In genomic region chr6:89985744-89986493, GRCh38 we compare ENCODE assay signal across 10 cellular contexts.
A peak's percentile ranks its signal among the peaks of the same experiment; 100 is the strongest.
DNase-seq lines count a peak whose midpoint lies in the region; ATAC-seq, FAIRE-seq and TF ChIP-seq lines count a peak whose summit lies in the region.
"Had no signal": no experiment of that assay in that cellular context is flagged by ENCODE, and none has a peak within 500 bp of the region (broad histone marks: within the 10 kb centered on the region; RNA-seq: fewer than 3 reads in every experiment).

No MANE protein-coding gene starts in this region.

- H3K9me3 ChIP-seq in lung (ENCODE audit: control insufficient read depth in 2 of 2, insufficient read depth in 1 of 2, low read length in 1 of 2) = no peaks in the 10 kb centered on the region
- H3K9me3 ChIP-seq in aorta (ENCODE audit: control insufficient read depth, low read length) = peaks cover 1% of the 10 kb centered on the region

- no peaks in the 10 kb centered on the region for H3K36me3 ChIP-seq in bronchial epithelial cell (ENCODE audit: control insufficient read depth, insufficient read depth, low read length)
- no peaks in the 10 kb centered on the region for H3K36me3 ChIP-seq in lung (ENCODE audit: control insufficient read depth in 2 of 2, insufficient read depth in 2 of 2, low read length in 2 of 2)
- no peaks in the 10 kb centered on the region for H3K36me3 ChIP-seq in aorta (ENCODE audit: control insufficient read depth in 1 of 2, insufficient read depth in 2 of 2, low read length in 1 of 2)

- peak overlapping the region; percentile 49 for H3K4me3 Mint-ChIP-seq in activated naive CD4-positive, alpha-beta T cell treated with anti-CD3 and anti-CD28 coated beads, Interleukin-2, amount 50 U/mL, for 24 hours
- H3K4me3 Mint-ChIP-seq: CD4-positive, alpha-beta memory T cell had no signal

- peak; percentile 75 for FAIRE-seq in bronchial epithelial cell (lab: Jason Lieb, UNC)

- ATAC-seq in lung (ENCODE audit: insufficient read depth, low FRiP score) (peak; percentile 49), aorta (ENCODE audit: low FRiP score) (peak; percentile 44)

- H3K27ac Mint-ChIP-seq in activated naive CD4-positive, alpha-beta T cell treated with anti-CD3 and anti-CD28 coated beads, Interleukin-2, amount 50 U/mL, for 24 hours = peak overlapping the region; percentile 76

- intact Hi-C loops in aorta (cut with DNase I) = loop anchor here in 1 of 2 donors (10.0 kb wide), 1 partner anchor 229 kb away; no protein-coding TSS in a partner anchor

- no peak overlapping the region for H3K4me3 ChIP-seq in bronchial epithelial cell (ENCODE audit: low read depth, low read length)
- H3K4me3 ChIP-seq in lung = no peak overlapping the region
- H3K4me3 ChIP-seq in aorta (ENCODE audit: low read length in 2 of 2) = no peak overlapping the region

- TF ChIP-seq CTCF in bronchial epithelial cell (IDR thresholded peaks at IDR 0.05; ENCODE audit: insufficient read depth, low read length, severe bottlenecking) (no peak), lung (IDR thresholded peaks at IDR 0.05; ENCODE audit: control extremely low read depth, extremely low read depth) (no peak)

- H3K4me1 ChIP-seq in lung (ENCODE audit: control insufficient read depth in 2 of 2, insufficient read depth in 2 of 2, low read length in 2 of 2) (peaks cover 0 to 4% of the 10 kb centered on the region in 2 donors), aorta (ENCODE audit: control insufficient read depth in 1 of 2, insufficient read depth in 2 of 2, low read length in 2 of 2) (peaks cover 4 to 6% of the 10 kb centered on the region in 2 donors)

- H3K27ac ChIP-seq in lung (ENCODE audit: low read depth in 1 of 2, low read length in 1 of 2) (peak overlapping the region; percentile 21 to 30), aorta (ENCODE audit: low read depth in 1 of 2, low read length in 2 of 2) (no peak overlapping the region)
- H3K27ac ChIP-seq: VCaP had no signal

- 81 to 84% methylated on average over 11 of the region's 11 CpGs for WGBS in lung, 2 donors
- 41 to 47% methylated on average over 11 of the region's 11 CpGs for WGBS in aorta, 2 donors

- H3K4me1 Mint-ChIP-seq in activated naive CD4-positive, alpha-beta T cell treated with anti-CD3 and anti-CD28 coated beads, Interleukin-2, amount 50 U/mL, for 24 hours = peaks cover 88% of the 10 kb centered on the region

- H3K27me3 Mint-ChIP-seq in activated naive CD4-positive, alpha-beta T cell treated with anti-CD3 and anti-CD28 coated beads, Interleukin-2, amount 50 U/mL, for 24 hours = no peaks in the 10 kb centered on the region
- H3K27me3 Mint-ChIP-seq: CD4-positive, alpha-beta memory T cell had no signal

- no peaks in the 10 kb centered on the region for H3K27me3 ChIP-seq in bronchial epithelial cell (ENCODE audit: control insufficient read depth, insufficient read depth, low read length)
- no peaks in the 10 kb centered on the region for H3K27me3 ChIP-seq in lung (ENCODE audit: control insufficient read depth, insufficient read depth)
- no peaks in the 10 kb centered on the region for H3K27me3 ChIP-seq in aorta (ENCODE audit: control insufficient read depth in 1 of 2, insufficient read depth in 2 of 2, low read length in 1 of 2)

- DNase-seq in activated naive CD4-positive, alpha-beta T cell treated with Interleukin-2 at 50 U/mL for 16 hours = no peak
- DNase-seq in bronchial epithelial cell (ENCODE audit: low read depth) = no peak
- DNase-seq in lung (ENCODE audit: low spot score) = no peak
- peak in 1 of 2 donors; percentile 54 for DNase-seq in aorta
- DNase-seq in NK-92 (lab: John Stamatoyannopoulos, UW; ENCODE audit: unreplicated experiment) = no peak
- no peak for DNase-seq in NCI-H345 treated with DMSO at 0.1 percent for 48 hours (lab: John Stamatoyannopoulos, UW; ENCODE audit: unreplicated experiment)
- no peak for DNase-seq in Kasumi-1 (lab: John Stamatoyannopoulos, UW)
- DNase-seq: CD4-positive, alpha-beta memory T cell had no signal

- H3K9me3 Mint-ChIP-seq in activated naive CD4-positive, alpha-beta T cell treated with anti-CD3 and anti-CD28 coated beads, Interleukin-2, amount 50 U/mL, for 24 hours = no peaks in the 10 kb centered on the region
- H3K9me3 Mint-ChIP-seq: CD4-positive, alpha-beta memory T cell had no signal

- peaks cover 41% of the 10 kb centered on the region for H3K36me3 Mint-ChIP-seq in activated naive CD4-positive, alpha-beta T cell treated with anti-CD3 and anti-CD28 coated beads, Interleukin-2, amount 50 U/mL, for 24 hours

Comparison
In these comparisons a context has a peak if more than half of its experiments do, and no peak if none do; other contexts are left out.
1. H3K27ac ChIP-seq: peak in lung (2 of 2); none in aorta (0 of 2).